ENCODE assay signal across 8 cellular contexts in the genomic region with DNA sequence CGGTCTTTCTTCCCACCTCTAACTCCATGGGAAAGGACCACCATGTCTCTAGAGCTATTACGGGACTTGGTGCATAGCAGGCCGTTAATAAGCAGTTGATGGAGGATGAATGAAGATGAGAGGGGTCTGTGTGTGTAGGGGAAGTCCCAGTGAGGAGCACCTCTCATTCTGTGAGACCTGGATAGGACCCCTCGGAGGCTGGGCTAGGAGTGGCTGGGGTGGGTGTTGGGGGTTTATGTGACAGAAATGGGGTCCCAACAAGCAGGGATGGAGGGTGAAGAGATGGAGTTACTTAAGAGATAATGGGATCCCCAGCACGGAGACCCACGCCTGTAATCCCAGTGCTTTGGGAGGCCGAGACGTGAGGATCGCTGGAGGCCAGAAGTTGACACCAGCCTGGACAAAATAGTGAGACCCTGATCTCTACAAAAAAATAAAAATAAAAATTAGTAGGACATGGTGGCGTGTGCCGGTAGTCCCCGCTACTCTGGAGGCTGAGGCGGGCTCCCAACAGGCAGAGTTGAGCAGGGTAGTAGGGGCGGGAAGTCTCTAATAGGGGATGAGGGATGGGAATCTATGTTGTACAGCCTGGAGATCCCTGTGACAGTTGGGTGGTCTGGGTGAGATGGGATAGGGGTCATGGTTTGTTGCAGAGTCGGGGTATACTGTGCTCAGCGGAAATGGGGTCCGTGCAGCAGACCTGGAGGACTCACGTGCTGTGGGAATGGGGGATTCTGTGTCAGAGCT. TPM values are rescaled to one million over a fixed set of nuclear protein-coding genes. Genes with fewer than 3 reads are reported as not detected.
DNase-seq lines count a peak whose midpoint lies in the region; ATAC-seq and TF ChIP-seq lines count a peak whose summit lies in the region.

No MANE protein-coding gene starts in this region.

- H3K27me3 ChIP-seq in brain microvascular endothelial cell (replicated peaks) (no peaks in the 10 kb centered on the region), foreskin keratinocyte (no peaks in the 10 kb centered on the region)

- peak overlapping the region; percentile 58 for H3K4me3 ChIP-seq in brain microvascular endothelial cell (ENCODE audit: low read depth, low read length)

- peaks cover 2% of the 10 kb centered on the region for H3K36me3 Mint-ChIP-seq in activated T-cell treated with anti-CD3 and anti-CD28 coated beads, Interleukin-2, amount 50 U/mL, for 24 hours (ENCODE audit: low read depth)
- H3K36me3 Mint-ChIP-seq in memory B cell = peaks cover 3% of the 10 kb centered on the region
- peaks cover 12% of the 10 kb centered on the region for H3K36me3 Mint-ChIP-seq in type B pancreatic cell

- ATAC-seq in memory B cell (ENCODE audit: low read depth) (no peak), HG03439 (IDR thresholded peaks at IDR 0.05; ENCODE audit: unreplicated experiment) (no peak), foreskin keratinocyte (no peak)

- TF ChIP-seq CTCF in brain microvascular endothelial cell (IDR thresholded peaks at IDR 0.05; ENCODE audit: low read depth, low read length, missing control alignments) (no peak), type B pancreatic cell (conservative IDR thresholded peaks at IDR 0.05) (no peak), foreskin keratinocyte (conservative IDR thresholded peaks at IDR 0.05) (no peak)

- H3K27me3 Mint-ChIP-seq in activated T-cell treated with anti-CD3 and anti-CD28 coated beads, Interleukin-2, amount 50 U/mL, for 24 hours = no peaks in the 10 kb centered on the region
- no peaks in the 10 kb centered on the region for H3K27me3 Mint-ChIP-seq in memory B cell
- no peaks in the 10 kb centered on the region for H3K27me3 Mint-ChIP-seq in type B pancreatic cell

- H3K27ac Mint-ChIP-seq in activated T-cell treated with anti-CD3 and anti-CD28 coated beads, Interleukin-2, amount 50 U/mL, for 24 hours = peak overlapping the region; percentile 92
- peak overlapping the region; percentile 87 for H3K27ac Mint-ChIP-seq in memory B cell
- peak overlapping the region; percentile 89 for H3K27ac Mint-ChIP-seq in type B pancreatic cell

- H3K27ac ChIP-seq in brain microvascular endothelial cell (peak overlapping the region; percentile 53), foreskin keratinocyte (no peak overlapping the region)

- H3K36me3 ChIP-seq in brain microvascular endothelial cell (replicated peaks) = no peaks in the 10 kb centered on the region

- H3K4me3 Mint-ChIP-seq in activated T-cell treated with anti-CD3 and anti-CD28 coated beads, Interleukin-2, amount 50 U/mL, for 24 hours = peak overlapping the region; percentile 77
- H3K4me3 Mint-ChIP-seq in memory B cell = peak overlapping the region; percentile 85
- H3K4me3 Mint-ChIP-seq in type B pancreatic cell = peak overlapping the region; percentile 90

- H3K9me3 Mint-ChIP-seq in activated T-cell treated with anti-CD3 and anti-CD28 coated beads, Interleukin-2, amount 50 U/mL, for 24 hours = peaks cover 2% of the 10 kb centered on the region
- peaks cover 3% of the 10 kb centered on the region for H3K9me3 Mint-ChIP-seq in memory B cell
- peaks cover 13% of the 10 kb centered on the region for H3K9me3 Mint-ChIP-seq in type B pancreatic cell

- peaks cover 7% of the 10 kb centered on the region for H3K4me1 ChIP-seq in foreskin keratinocyte

- no peak for DNase-seq in activated T-cell treated with anti-CD3 and anti-CD28 coated beads, Interleukin-2, amount 50 U/mL, for 24 hours
- DNase-seq in activated T-cell treated with anti-CD3 and anti-CD28 coated beads, Interleukin-2, amount 50 U/mL, for 48 hours = no peak
- no peak for DNase-seq in brain microvascular endothelial cell
- DNase-seq in memory B cell (ENCODE audit: low spot score in 2 of 2) = no peak
- DNase-seq in type B pancreatic cell (ENCODE audit: extremely low spot score, unreplicated experiment) = no peak
- DNase-seq in foreskin keratinocyte = no peak
- no peak for DNase-seq in activated CD4-positive, alpha-beta T cell treated with anti-CD3 and anti-CD28 coated beads, Interleukin-2, amount 50 U/mL, for 1 hour

- in situ Hi-C loops in brain microvascular endothelial cell (cut with HindIII; ENCODE audit: low pct_ligation_motif_present, low sequenced_read_pairs) = no loop called here

- H3K4me1 Mint-ChIP-seq in activated T-cell treated with anti-CD3 and anti-CD28 coated beads, Interleukin-2, amount 50 U/mL, for 24 hours (ENCODE audit: low read depth) = peaks cover 22% of the 10 kb centered on the region
- H3K4me1 Mint-ChIP-seq in memory B cell (peaks cover 17% of the 10 kb centered on the region), type B pancreatic cell (ENCODE audit: unreplicated experiment) (peaks cover 21% of the 10 kb centered on the region)

RNA-seq across cellular contexts. Expression of a gene that starts 0.7 kb away (rescaled TPM):
- total RNA-seq in type B pancreatic cell (ENCODE audit: low replicate concordance) (4.6 and 5.8 TPM in 2 replicates), foreskin keratinocyte (3.0 and 3.2 TPM in 2 replicates)
- polyA plus RNA-seq in foreskin keratinocyte = 2.7 and 2.8 TPM in 2 replicates

RNA-seq across cellular contexts. Expression of a gene that starts 11.0 kb away (rescaled TPM):
- total RNA-seq in type B pancreatic cell (ENCODE audit: low replicate concordance) (10.3 and 12.2 TPM in 2 replicates), foreskin keratinocyte (6.1 and 6.7 TPM in 2 replicates)
- 5.9 and 6.2 TPM in 2 replicates for polyA plus RNA-seq in foreskin keratinocyte

RNA-seq across cellular contexts. Expression of a gene that starts 44.9 kb away (rescaled TPM):
- total RNA-seq in type B pancreatic cell (ENCODE audit: low replicate concordance) = 20.7 and 32.8 TPM in 2 replicates
- total RNA-seq in foreskin keratinocyte = 15.4 and 16.5 TPM in 2 replicates
- 16.0 and 17.5 TPM in 2 replicates for polyA plus RNA-seq in foreskin keratinocyte

RNA-seq across cellular contexts. Expression of a gene that starts 56.9 kb away (rescaled TPM):
- total RNA-seq in type B pancreatic cell (ENCODE audit: low replicate concordance) (67.4 and 68.2 TPM in 2 replicates), foreskin keratinocyte (6.3 and 7.3 TPM in 2 replicates)
- 5.1 and 5.9 TPM in 2 replicates for polyA plus RNA-seq in foreskin keratinocyte
